ENCODE assay signal across 9 cellular contexts in genomic region chr2:169360984-169361705, GRCh38. TPM values are rescaled to one million over a fixed set of nuclear protein-coding genes. Genes with fewer than 3 reads are reported as not detected.
DNase-seq lines count a peak whose midpoint lies in the region; ATAC-seq and TF ChIP-seq lines count a peak whose summit lies in the region.
"Had no signal": no experiment of that assay in that cellular context is flagged by ENCODE, and none has a peak within 500 bp of the region (broad histone marks: within the 10 kb centered on the region; RNA-seq: fewer than 3 reads in every experiment).

No MANE protein-coding gene starts in this region.

- H3K9me3 Mint-ChIP-seq in activated T-helper 1 cell treated with anti-CD3 and anti-CD28 coated beads, Interleukin-12 subunit alpha, Interleukin-12 subunit beta, Interleukin-2, Interleukin-4 antibody, amounts not matched to agents 30 ng/mL and 10 ng/mL and 1 ng/mL, durations not matched to agents 14 hours and 24 hours and 36 hours, result no peaks in the 10 kb centered on the region
- no peaks in the 10 kb centered on the region for H3K9me3 Mint-ChIP-seq in stimulated activated naive B cell treated with anti-CD40 and anti-IgM and Interleukin-4, amounts not matched to agents 10 μg/mL and 1 μg/mL and 100 μg/mL, for 72 hours

- CTCF ChIA-PET in SK-N-SH (lab: Yijun Ruan, JAX), result no interaction called here

- H3K27ac Mint-ChIP-seq in activated T-helper 1 cell treated with anti-CD3 and anti-CD28 coated beads, Interleukin-12 subunit alpha, Interleukin-12 subunit beta, Interleukin-2, Interleukin-4 antibody, amounts not matched to agents 30 ng/mL and 10 ng/mL and 1 ng/mL, durations not matched to agents 14 hours and 24 hours and 36 hours, result no peak overlapping the region
- H3K27ac Mint-ChIP-seq in stimulated activated naive B cell treated with anti-CD40 and anti-IgM and Interleukin-4, amounts not matched to agents 10 μg/mL and 1 μg/mL and 100 μg/mL, for 72 hours, result no peak overlapping the region

- DNase-seq in SK-N-SH, result peak; percentile 34
- DNase-seq in activated T-helper 1 cell treated with anti-CD3 and anti-CD28 coated beads, Interleukin-12 subunit alpha, Interleukin-12 subunit beta, Interleukin-2, Interleukin-4 antibody, amounts not matched to agents 30 ng/mL and 10 ng/mL and 1 ng/mL, durations not matched to agents 14 hours and 24 hours and 36 hours (ENCODE audit: low spot score), result no peak
- no peak for DNase-seq in kidney epithelial cell (ENCODE audit: low read depth)
- no peak for DNase-seq in stimulated activated naive B cell treated with anti-CD40 and anti-IgM and Interleukin-4, amounts not matched to agents 10 μg/mL and 1 μg/mL and 100 μg/mL, for 72 hours
- DNase-seq in activated CD4-positive, CD25-positive, alpha-beta regulatory T cell (lab: John Stamatoyannopoulos, UW), result no peak
- DNase-seq: NCI-H1105 had no signal

- H3K27me3 Mint-ChIP-seq in activated T-helper 1 cell treated with anti-CD3 and anti-CD28 coated beads, Interleukin-12 subunit alpha, Interleukin-12 subunit beta, Interleukin-2, Interleukin-4 antibody, amounts not matched to agents 30 ng/mL and 10 ng/mL and 1 ng/mL, durations not matched to agents 14 hours and 24 hours and 36 hours (ENCODE audit: insufficient read depth), result peaks cover 60% of the 10 kb centered on the region
- peaks cover 58 to 71% of the 10 kb centered on the region in 2 donors for H3K27me3 Mint-ChIP-seq in stimulated activated naive B cell treated with anti-CD40 and anti-IgM and Interleukin-4, amounts not matched to agents 10 μg/mL and 1 μg/mL and 100 μg/mL, for 72 hours

- POLR2A ChIA-PET in SK-N-SH (lab: Yijun Ruan, JAX), result no interaction called here

- H3K79me2 ChIP-seq in SK-N-SH (ENCODE audit: insufficient read depth), result no peaks in the 10 kb centered on the region

- H3K9me3 ChIP-seq in SK-N-SH, result no peaks in the 10 kb centered on the region

- peak overlapping the region; percentile 27 for H3K4me3 Mint-ChIP-seq in activated T-helper 1 cell treated with anti-CD3 and anti-CD28 coated beads, Interleukin-12 subunit alpha, Interleukin-12 subunit beta, Interleukin-2, Interleukin-4 antibody, amounts not matched to agents 30 ng/mL and 10 ng/mL and 1 ng/mL, durations not matched to agents 14 hours and 24 hours and 36 hours
- H3K4me3 Mint-ChIP-seq in stimulated activated naive B cell treated with anti-CD40 and anti-IgM and Interleukin-4, amounts not matched to agents 10 μg/mL and 1 μg/mL and 100 μg/mL, for 72 hours, result peak overlapping the region; percentile 30 to 82

- no peaks in the 10 kb centered on the region for H3K9me2 ChIP-seq in SK-N-SH

- TF ChIP-seq EP300 in SK-N-SH (IDR thresholded peaks at IDR 0.05; ENCODE audit: borderline replicate concordance in 1 of 2, low read depth in 1 of 2, low read length in 1 of 2), result no peak

- peak overlapping the region; percentile 88; the same call in 1 of the 2 replicates for H3K4me2 ChIP-seq in SK-N-SH

- no peak for ATAC-seq in SK-N-SH treated with all-trans-retinoic acid at 6 μM for 48 hours
- ATAC-seq in stimulated activated naive B cell treated with anti-CD40 and anti-IgM and Interleukin-4, amounts not matched to agents 10 μg/mL and 1 μg/mL and 100 μg/mL, for 72 hours (replicated peaks), result no peak
- no peak for ATAC-seq in HG02840 (IDR thresholded peaks at IDR 0.05; ENCODE audit: low FRiP score, unreplicated experiment)
- ATAC-seq in GM18867 (IDR thresholded peaks at IDR 0.05; ENCODE audit: unreplicated experiment), result no peak

- H3K4me1 Mint-ChIP-seq in activated T-helper 1 cell treated with anti-CD3 and anti-CD28 coated beads, Interleukin-12 subunit alpha, Interleukin-12 subunit beta, Interleukin-2, Interleukin-4 antibody, amounts not matched to agents 30 ng/mL and 10 ng/mL and 1 ng/mL, durations not matched to agents 14 hours and 24 hours and 36 hours (ENCODE audit: low read depth), result peaks cover 31% of the 10 kb centered on the region
- H3K4me1 Mint-ChIP-seq in stimulated activated naive B cell treated with anti-CD40 and anti-IgM and Interleukin-4, amounts not matched to agents 10 μg/mL and 1 μg/mL and 100 μg/mL, for 72 hours, result peaks cover 35 to 45% of the 10 kb centered on the region in 2 donors

- H3K36me3 ChIP-seq in SK-N-SH (replicated peaks in 1 of 2; ENCODE audit: control insufficient read depth in 1 of 2, insufficient read depth in 2 of 2, low read length in 1 of 2) (no peaks in the 10 kb centered on the region), kidney epithelial cell (ENCODE audit: control insufficient read depth, insufficient read depth, low read length) (no peaks in the 10 kb centered on the region)

- H4K20me1 ChIP-seq in SK-N-SH (ENCODE audit: insufficient read depth), result no peaks in the 10 kb centered on the region

- intact Hi-C loops in activated T-helper 1 cell treated with anti-CD3 and anti-CD28 coated beads, Interleukin-12 subunit alpha, Interleukin-12 subunit beta, Interleukin-2, Interleukin-4 antibody, amounts not matched to agents 30 ng/mL and 10 ng/mL and 1 ng/mL, durations not matched to agents 14 hours and 24 hours and 36 hours (cut with micrococcal nuclease), result loop anchor here (5.0 to 10.0 kb wide), 4 partner anchors 101 to 434 kb away; partner anchors contain the start of genes CFAP210, PHOSPHO2 and SSB

- H3K36me3 Mint-ChIP-seq in activated T-helper 1 cell treated with anti-CD3 and anti-CD28 coated beads, Interleukin-12 subunit alpha, Interleukin-12 subunit beta, Interleukin-2, Interleukin-4 antibody, amounts not matched to agents 30 ng/mL and 10 ng/mL and 1 ng/mL, durations not matched to agents 14 hours and 24 hours and 36 hours (ENCODE audit: low read depth), result peaks cover 4% of the 10 kb centered on the region
- no peaks in the 10 kb centered on the region for H3K36me3 Mint-ChIP-seq in stimulated activated naive B cell treated with anti-CD40 and anti-IgM and Interleukin-4, amounts not matched to agents 10 μg/mL and 1 μg/mL and 100 μg/mL, for 72 hours

- H3K4me3 ChIP-seq in SK-N-SH (ENCODE audit: low read depth in 2 of 2, low read length in 1 of 2) (peak overlapping the region; percentile 33 to 57; a peak in 1 of 4 replicates), kidney epithelial cell (ENCODE audit: low read depth, low read length) (peak overlapping the region; percentile 20)

- H3K27ac ChIP-seq in SK-N-SH (ENCODE audit: low read depth in 2 of 2, low read length in 1 of 2), result no peak overlapping the region

- no peak overlapping the region for H3K9ac ChIP-seq in SK-N-SH

- peaks cover 17 to 31% of the 10 kb centered on the region in 2 experiments; a peak in 2 of 4 replicates for H3K4me1 ChIP-seq in SK-N-SH (ENCODE audit: control insufficient read depth in 1 of 2, insufficient read depth in 2 of 2, low read depth in 1 of 2, low read length in 1 of 2)

- no peak for TF ChIP-seq CTCF in SK-N-SH (IDR thresholded peaks at IDR 0.05)
- TF ChIP-seq CTCF in kidney epithelial cell (IDR thresholded peaks at IDR 0.05; ENCODE audit: insufficient read depth, low read length, poor library complexity, severe bottlenecking), result no peak

- 14% methylated on average over 20 of the region's 20 CpGs for WGBS in SK-N-SH (ENCODE audit: low lambda C conversion rate)

- H3K27me3 ChIP-seq in SK-N-SH (ENCODE audit: insufficient read depth) (peaks cover 43% of the 10 kb centered on the region), kidney epithelial cell (ENCODE audit: control insufficient read depth, insufficient read depth, low read length) (peaks cover 46% of the 10 kb centered on the region)

- H3F3A ChIP-seq in SK-N-SH (replicated peaks; ENCODE audit: insufficient read depth), result no peaks in the 10 kb centered on the region

- TF ChIP-seq RAD21 in SK-N-SH (IDR thresholded peaks at IDR 0.05; ENCODE audit: low read length), result no peak

- H2AFZ ChIP-seq in SK-N-SH (ENCODE audit: low read depth), result peak overlapping the region; percentile 53; the same call in 1 of the 2 replicates

TF ChIP-seq in SK-N-SH, 30 proteins besides CTCF, POLR2A, EP300 and RAD21 (continues in another document):
- TF ChIP-seq ELF1 (IDR thresholded peaks at IDR 0.05), result no peak
- TF ChIP-seq PBX3 (IDR thresholded peaks at IDR 0.05), result no peak
- TF ChIP-seq CHD2 (IDR thresholded peaks at IDR 0.05; ENCODE audit: low read length, partially characterized antibody), result no peak
- no peak for TF ChIP-seq RXRA (IDR thresholded peaks at IDR 0.05; ENCODE audit: borderline replicate concordance, low read depth)

TF ChIP-seq in SK-N-SH treated with all-trans-retinoic acid at 6 μM for 48 hours, 23 proteins besides CTCF, POLR2A, EP300 and RAD21 (continues in another document):
- TF ChIP-seq ZNF8 (CRISPR knock-in tag; IDR thresholded peaks at IDR 0.05) (no peak), TOX (CRISPR knock-in tag; IDR thresholded peaks at IDR 0.05; ENCODE audit: borderline replicate concordance) (no peak), ZNF70 (CRISPR knock-in tag; IDR thresholded peaks at IDR 0.05) (no peak)
- TF ChIP-seq, protein P1, sequence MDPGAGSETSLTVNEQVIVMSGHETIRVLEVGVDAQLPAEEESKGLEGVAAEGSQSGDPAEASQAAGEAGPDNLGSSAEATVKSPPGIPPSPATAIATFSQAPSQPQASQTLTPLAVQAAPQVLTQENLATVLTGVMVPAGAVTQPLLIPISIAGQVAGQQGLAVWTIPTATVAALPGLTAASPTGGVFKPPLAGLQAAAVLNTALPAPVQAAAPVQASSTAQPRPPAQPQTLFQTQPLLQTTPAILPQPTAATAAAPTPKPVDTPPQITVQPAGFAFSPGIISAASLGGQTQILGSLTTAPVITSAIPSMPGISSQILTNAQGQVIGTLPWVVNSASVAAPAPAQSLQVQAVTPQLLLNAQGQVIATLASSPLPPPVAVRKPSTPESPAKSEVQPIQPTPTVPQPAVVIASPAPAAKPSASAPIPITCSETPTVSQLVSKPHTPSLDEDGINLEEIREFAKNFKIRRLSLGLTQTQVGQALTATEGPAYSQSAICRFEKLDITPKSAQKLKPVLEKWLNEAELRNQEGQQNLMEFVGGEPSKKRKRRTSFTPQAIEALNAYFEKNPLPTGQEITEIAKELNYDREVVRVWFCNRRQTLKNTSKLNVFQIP (CRISPR knock-in tag; IDR thresholded peaks at IDR 0.05; ENCODE audit: borderline replicate concordance, low read depth), result no peak

RNA-seq across cellular contexts. Expression of gene LRP2, which starts 1.2 kb away (rescaled TPM):
- polyA plus RNA-seq in SK-N-SH (2012; rRNA removed), result not detected in 2 replicates
- not detected in 2 replicates for polyA plus RNA-seq in SK-N-SH (2012; cell fraction: cytosol; rRNA removed)
- not detected in 2 replicates for polyA plus RNA-seq in SK-N-SH (2012; cell fraction: nucleus; rRNA removed)
- 0.05 and 0.17 TPM in 2 replicates for total RNA-seq in activated T-helper 1 cell treated with anti-CD3 and anti-CD28 coated beads, Interleukin-12 subunit alpha, Interleukin-12 subunit beta, Interleukin-2, Interleukin-4 antibody, amounts not matched to agents 30 ng/mL and 10 ng/mL and 1 ng/mL, durations not matched to agents 14 hours and 24 hours and 36 hours
- 0.21 and 1.4 TPM in 2 replicates for total RNA-seq in kidney epithelial cell
